Comparison of ENCODE assay signal across 2 cellular contexts in the genomic region with DNA sequence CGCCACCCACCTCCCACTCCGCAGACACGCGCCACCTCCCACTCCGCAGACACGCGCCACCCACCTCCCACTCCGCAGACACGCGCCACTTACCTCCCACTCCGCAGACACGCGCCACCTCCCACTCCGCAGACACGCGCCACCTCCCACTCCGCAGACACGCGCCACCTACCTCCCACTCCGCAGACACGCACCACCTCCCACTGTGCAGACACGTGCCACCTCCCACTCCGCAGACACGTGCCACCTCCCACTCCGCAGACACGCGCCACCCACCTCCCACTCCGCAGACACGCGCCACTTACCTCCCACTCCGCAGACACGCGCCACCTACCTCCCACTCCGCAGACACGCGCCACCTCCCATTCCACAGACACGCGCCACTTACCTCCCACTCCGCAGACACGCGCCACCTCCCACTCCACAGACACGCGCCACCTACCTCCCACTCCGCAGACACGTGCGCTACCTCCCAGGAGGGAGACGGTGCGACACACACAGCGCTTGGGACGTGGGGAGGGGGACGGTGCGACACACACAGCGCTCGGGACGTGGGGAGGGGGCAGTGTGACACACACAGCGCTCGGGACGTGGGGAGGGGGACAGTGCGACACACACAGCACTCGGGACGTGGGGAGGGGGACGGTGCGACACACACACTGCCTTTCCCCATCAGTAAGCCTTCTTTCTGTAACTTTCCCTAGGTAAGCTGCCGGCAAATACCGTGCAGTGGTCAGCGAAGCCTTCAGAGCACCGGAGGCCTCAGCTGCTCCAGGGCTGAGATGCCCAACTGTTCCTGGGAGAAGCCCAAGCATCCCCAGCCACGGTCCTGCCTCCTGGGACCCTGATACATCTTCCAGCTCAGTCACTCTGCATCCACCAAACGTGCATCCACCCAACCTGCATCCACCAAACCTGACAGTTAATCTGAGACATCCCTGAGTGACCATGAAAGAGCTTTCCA.
TF ChIP-seq lines count a peak whose summit lies in the region.

No MANE protein-coding gene starts in this region.

TF ChIP-seq in K562, 482 proteins besides CTCF, POLR2A, EP300 and RAD21:
- TF ChIP-seq POLR2G (IDR thresholded peaks at IDR 0.05; ENCODE audit: low read depth, low read length) (peak; percentile 72), RBM22 (IDR thresholded peaks at IDR 0.05; ENCODE audit: low read depth, low read length, poor library complexity, severe bottlenecking) (peak; percentile 86)

TF ChIP-seq in HepG2, 621 proteins besides CTCF, POLR2A, EP300 and RAD21:
- 0 out of 2 replicates have a peak, but pooled peaks have one; percentile 15 for TF ChIP-seq PITX1 (CRISPR knock-in tag; IDR thresholded peaks at IDR 0.05)
